1 cellular context compared by ENCODE assay signal in the genomic region with DNA sequence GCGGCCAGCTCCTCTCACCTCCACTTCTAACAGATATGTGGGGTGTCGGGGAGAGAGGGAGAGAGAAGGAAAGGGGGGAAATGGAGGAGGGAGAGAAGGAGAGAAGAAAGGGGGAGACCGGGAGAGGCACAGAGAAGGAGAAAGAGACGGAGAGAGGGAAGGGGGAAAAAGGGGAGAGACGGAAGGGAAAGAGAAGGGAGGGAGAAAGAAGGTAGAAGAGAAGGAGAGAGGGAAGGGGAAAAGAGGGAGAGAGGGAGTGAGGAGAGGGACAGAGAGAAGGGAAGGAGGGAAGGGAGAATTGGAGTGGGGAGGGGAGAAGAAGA.
TF ChIP-seq lines count a peak whose summit lies in the region.

No MANE protein-coding gene starts in this region.

TF ChIP-seq in H1, 55 proteins besides CTCF, POLR2A, EP300 and RAD21:
- TF ChIP-seq RBBP5 (IDR thresholded peaks at IDR 0.05; ENCODE audit: borderline replicate concordance, low read depth, low read length) (0 out of 2 replicates have a peak, but pooled peaks have one; percentile 6), KDM4A (IDR thresholded peaks at IDR 0.05; ENCODE audit: low read depth, low read length, severe bottlenecking) (peak; percentile 54), RNF2 (IDR thresholded peaks at IDR 0.05; ENCODE audit: borderline replicate concordance, low read depth, low read length, missing control alignments, poor library complexity, severe bottlenecking) (no peak), ASH2L (IDR thresholded peaks at IDR 0.05; ENCODE audit: low read length) (peak; percentile 8)
